28 cellular contexts compared by ENCODE assay signal in the genomic region with DNA sequence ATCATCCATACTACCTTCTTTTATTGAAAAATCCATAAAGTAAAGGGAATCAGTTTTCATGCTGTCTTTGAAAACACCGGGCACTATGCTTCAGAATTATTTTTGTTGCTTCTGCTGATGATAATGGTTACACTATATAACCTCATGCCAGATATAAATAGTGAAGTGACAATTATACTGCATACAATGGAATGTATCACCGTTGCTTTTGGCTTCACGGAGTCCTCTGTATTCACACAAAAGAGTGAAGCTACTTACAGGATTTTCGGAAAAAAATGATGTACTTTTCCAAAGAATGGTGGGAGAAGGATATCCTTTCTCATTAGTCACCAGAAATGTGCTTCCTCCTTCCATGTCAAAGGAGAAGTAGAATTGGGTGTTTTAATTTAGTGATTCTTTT.
"Had no signal": no experiment of that assay in that cellular context is flagged by ENCODE, and none has a peak within 500 bp of the region (broad histone marks: within the 10 kb centered on the region; RNA-seq: fewer than 3 reads in every experiment).

No MANE protein-coding gene starts in this region.

- H3K36me3 ChIP-seq: gastroesophageal sphincter, heart left ventricle, neutrophil, sigmoid colon, suprapubic skin, transverse colon, upper lobe of right lung, uterus had no signal

- H3K9me3 Mint-ChIP-seq: neural crest cell had no signal

- H3K4me1 Mint-ChIP-seq: natural killer cell; neural crest cell; stimulated activated naive CD8-positive, alpha-beta T cell treated with anti-CD3 and anti-CD28 coated beads, Interleukin-15, amount 100 ng/mL, for 72 hours had no signal

- H3K4me1 ChIP-seq: gastroesophageal sphincter, heart left ventricle, parathyroid adenoma, sigmoid colon, suprapubic skin, transverse colon, upper lobe of right lung, uterus had no signal

- H3K79me2 ChIP-seq: hepatocyte, parathyroid adenoma had no signal

- H3K4me3 Mint-ChIP-seq: natural killer cell; neural crest cell; stimulated activated naive CD8-positive, alpha-beta T cell treated with anti-CD3 and anti-CD28 coated beads, Interleukin-15, amount 100 ng/mL, for 72 hours had no signal

- H3K27ac ChIP-seq: gastroesophageal sphincter, heart left ventricle, hepatocyte, neutrophil, parathyroid adenoma, sigmoid colon, suprapubic skin, transverse colon, upper lobe of right lung, uterus had no signal

- H2AFZ ChIP-seq: hepatocyte, parathyroid adenoma had no signal

- H3K4me3 ChIP-seq: gastroesophageal sphincter, heart left ventricle, hepatocyte, lung, sigmoid colon, suprapubic skin, transverse colon, upper lobe of right lung, uterus had no signal

- H3K4me2 ChIP-seq: hepatocyte had no signal

- DNase-seq: central memory CD4-positive, alpha-beta T cell; effector memory CD4-positive, alpha-beta T cell; foreskin fibroblast; heart left ventricle; kidney; mesenchymal stem cell; midbrain; natural killer cell; right cardiac atrium; sigmoid colon; small intestine; stimulated activated CD4-positive, alpha-beta T cell treated with anti-CD3 and anti-CD28 coated beads, Interleukin-12 subunit alpha, Interleukin-12 subunit beta, amount 100 ng/mL, for 4 hours; stimulated activated CD4-positive, alpha-beta T cell treated with anti-CD3 and anti-CD28 coated beads, Interleukin-1b, Interleukin-23, amount 100 ng/mL, for 48 hours; stimulated activated CD4-positive, alpha-beta T cell treated with anti-CD3 and anti-CD28 coated beads, Interleukin-4, amount 100 ng/mL, for 1 hour; stimulated activated CD8-positive, alpha-beta memory T cell treated with anti-CD3 and anti-CD28 coated beads, Interleukin-4, amount 100 ng/mL, for 48 hours; stimulated activated naive CD4-positive, alpha-beta T cell; stimulated activated naive CD8-positive, alpha-beta T cell treated with anti-CD3 and anti-CD28 coated beads, Interleukin-15, amount 100 ng/mL, for 72 hours; transverse colon; upper lobe of right lung; uterus had no signal

- H3K27me3 ChIP-seq: gastroesophageal sphincter, heart left ventricle, hepatocyte, neutrophil, sigmoid colon, suprapubic skin, transverse colon, upper lobe of right lung, uterus had no signal

- H3K27me3 Mint-ChIP-seq: stimulated activated naive CD8-positive, alpha-beta T cell treated with anti-CD3 and anti-CD28 coated beads, Interleukin-15, amount 100 ng/mL, for 72 hours had no signal

- H3K36me3 Mint-ChIP-seq: natural killer cell had no signal

- H3K9ac ChIP-seq: parathyroid adenoma had no signal

- H3K27ac Mint-ChIP-seq: natural killer cell; progenitor cell of endocrine pancreas; stimulated activated naive CD8-positive, alpha-beta T cell treated with anti-CD3 and anti-CD28 coated beads, Interleukin-15, amount 100 ng/mL, for 72 hours had no signal

- H3K9me3 ChIP-seq: gastroesophageal sphincter, heart left ventricle, neutrophil, sigmoid colon, suprapubic skin, transverse colon, upper lobe of right lung, uterus had no signal
